ENCODE assay signal across 16 cellular contexts in genomic region chr3:131901686-131902085, GRCh38.
"Had no signal": no experiment of that assay in that cellular context is flagged by ENCODE, and none has a peak within 500 bp of the region (broad histone marks: within the 10 kb centered on the region; RNA-seq: fewer than 3 reads in every experiment).

No MANE protein-coding gene starts in this region.

- H3K4me3 ChIP-seq: dorsolateral prefrontal cortex, heart left ventricle, lung, psoas muscle, skin epidermis had no signal

- H3K36me3 ChIP-seq: heart left ventricle, neutrophil had no signal

- H3K27me3 ChIP-seq: dorsolateral prefrontal cortex had no signal

- DNase-seq: cortex of kidney; dorsolateral prefrontal cortex; effector CD8-positive, alpha-beta T cell; foreskin melanocyte; heart left ventricle; hippocampal formation; left colon; left ventricle myocardium superior; naive thymus-derived CD8-positive, alpha-beta T cell; psoas muscle; stimulated activated naive CD4-positive, alpha-beta T cell; trophoblast cell had no signal

- H3K27ac ChIP-seq: dorsolateral prefrontal cortex, heart left ventricle, neutrophil, psoas muscle had no signal

- ATAC-seq: heart left ventricle; left colon; left ventricle myocardium superior; naive thymus-derived CD8-positive, alpha-beta T cell; psoas muscle; sciatic nerve had no signal

- H3K9me3 ChIP-seq: heart left ventricle, neutrophil, psoas muscle had no signal

- H3K4me1 ChIP-seq: heart left ventricle, psoas muscle had no signal
